In the genomic region with DNA sequence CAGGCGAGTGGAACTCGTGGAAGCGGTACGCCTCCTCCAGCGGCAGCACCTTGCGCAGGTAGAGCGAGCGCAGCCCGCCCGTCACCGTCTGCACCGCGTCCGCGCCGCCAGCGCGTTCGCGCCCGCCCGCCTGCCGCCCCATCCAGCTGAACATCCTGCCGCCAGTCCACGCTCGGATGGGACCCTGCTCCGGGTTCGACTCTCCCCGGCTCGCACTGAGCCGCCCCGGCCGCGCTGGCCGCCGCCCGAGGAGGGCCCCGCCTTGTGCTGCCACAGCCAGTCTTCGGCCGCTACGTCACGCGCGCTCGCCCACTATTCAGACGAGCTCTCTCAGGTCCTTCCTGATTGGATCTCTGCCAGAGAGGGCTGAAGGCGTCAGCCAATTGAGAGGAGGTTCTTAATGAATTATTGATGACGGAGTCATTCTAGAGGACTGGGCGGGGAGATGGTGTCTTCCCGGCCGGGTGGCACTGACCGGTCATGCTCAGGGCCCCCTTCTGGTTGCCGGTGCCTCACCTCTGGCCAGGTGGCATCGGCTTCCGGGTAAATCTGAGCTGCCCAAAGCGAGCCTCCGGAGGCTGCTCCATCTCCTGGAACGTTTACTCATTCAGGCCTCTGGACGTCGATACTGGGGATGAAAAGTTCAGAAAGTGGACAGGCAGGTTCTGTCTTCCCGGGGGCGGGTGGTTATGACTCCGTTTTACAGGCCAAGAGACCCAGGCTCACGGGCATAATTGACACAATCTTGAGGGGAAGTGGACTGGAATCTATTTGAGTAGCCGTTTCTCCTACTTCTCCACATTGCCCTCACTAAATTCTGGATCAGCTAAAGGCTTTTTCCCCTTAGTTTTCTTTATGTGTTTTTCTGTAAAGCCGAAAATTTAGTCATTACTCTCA, we compare ENCODE assay signal across 1 cellular context.
A peak's percentile ranks its signal among the peaks of the same experiment; 100 is the strongest.
TF ChIP-seq lines count a peak whose summit lies in the region.

A gene (minus strand): TSS at position 217 of the 897 bp plus-strand sequence. CDS start 63 bp downstream, at position 154.

TF ChIP-seq in HepG2, 621 proteins besides CTCF, POLR2A, EP300 and RAD21 (continued from another document and continues in another):
- TF ChIP-seq, protein P1, sequence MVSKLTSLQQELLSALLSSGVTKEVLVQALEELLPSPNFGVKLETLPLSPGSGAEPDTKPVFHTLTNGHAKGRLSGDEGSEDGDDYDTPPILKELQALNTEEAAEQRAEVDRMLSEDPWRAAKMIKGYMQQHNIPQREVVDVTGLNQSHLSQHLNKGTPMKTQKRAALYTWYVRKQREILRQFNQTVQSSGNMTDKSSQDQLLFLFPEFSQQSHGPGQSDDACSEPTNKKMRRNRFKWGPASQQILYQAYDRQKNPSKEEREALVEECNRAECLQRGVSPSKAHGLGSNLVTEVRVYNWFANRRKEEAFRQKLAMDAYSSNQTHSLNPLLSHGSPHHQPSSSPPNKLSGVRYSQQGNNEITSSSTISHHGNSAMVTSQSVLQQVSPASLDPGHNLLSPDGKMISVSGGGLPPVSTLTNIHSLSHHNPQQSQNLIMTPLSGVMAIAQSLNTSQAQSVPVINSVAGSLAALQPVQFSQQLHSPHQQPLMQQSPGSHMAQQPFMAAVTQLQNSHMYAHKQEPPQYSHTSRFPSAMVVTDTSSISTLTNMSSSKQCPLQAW (CRISPR knock-in tag; IDR thresholded peaks at IDR 0.05): peak; percentile 50
- TF ChIP-seq ZC3H4 (CRISPR knock-in tag; IDR thresholded peaks at IDR 0.05; ENCODE audit: borderline replicate concordance) (no peak), ZNF766 (CRISPR knock-in tag; IDR thresholded peaks at IDR 0.05; ENCODE audit: borderline replicate concordance) (0 out of 2 replicates have a peak, but pooled peaks have one; percentile 30), FOXK1 (CRISPR knock-in tag; IDR thresholded peaks at IDR 0.05; ENCODE audit: borderline replicate concordance, low read depth) (0 out of 2 replicates have a peak, but pooled peaks have one; percentile 21), ZNF883 (CRISPR knock-in tag; IDR thresholded peaks at IDR 0.05; ENCODE audit: not compliant biosample characterization) (no peak), RFXAP (CRISPR knock-in tag; IDR thresholded peaks at IDR 0.05; ENCODE audit: borderline replicate concordance) (peak; percentile 90), ZSCAN31 (CRISPR knock-in tag; IDR thresholded peaks at IDR 0.05; ENCODE audit: low read depth) (no peak; the same call in 1 of the 2 replicates), NFYC (CRISPR knock-in tag; IDR thresholded peaks at IDR 0.05) (peak; percentile 92), HOXD1 (CRISPR knock-in tag; IDR thresholded peaks at IDR 0.05) (no peak), ZMYM3 (CRISPR knock-in tag; IDR thresholded peaks at IDR 0.05) (no peak), IKZF1 (IDR thresholded peaks at IDR 0.05) (no peak), XBP1 (CRISPR knock-in tag; IDR thresholded peaks at IDR 0.05) (no peak), BCL6 (CRISPR knock-in tag; IDR thresholded peaks at IDR 0.05) (peak; percentile 45; the same call in 1 of the 2 replicates), RBM22 (optimal IDR thresholded peaks at IDR 0.05; ENCODE audit: low read length) (no peak), HDAC6 (IDR thresholded peaks at IDR 0.05; ENCODE audit: low read depth, low read length) (no peak), KAT8 (CRISPR knock-in tag; IDR thresholded peaks at IDR 0.05) (peak; percentile 83), NAIF1 (CRISPR knock-in tag; IDR thresholded peaks at IDR 0.05; ENCODE audit: borderline replicate concordance) (no peak), MAFK (conservative IDR thresholded peaks at IDR 0.05 in 1 of 2, IDR thresholded peaks at IDR 0.05 in 1 of 2; ENCODE audit: low read length in 2 of 2) (peak; percentile 63 to 73), GABPB1 (CRISPR knock-in tag; IDR thresholded peaks at IDR 0.05) (peak; percentile 73; the same call in 1 of the 2 replicates), RORA (CRISPR knock-in tag; IDR thresholded peaks at IDR 0.05) (no peak), ISL2 (CRISPR knock-in tag; IDR thresholded peaks at IDR 0.05) (no peak)
- TF ChIP-seq, protein P2, sequence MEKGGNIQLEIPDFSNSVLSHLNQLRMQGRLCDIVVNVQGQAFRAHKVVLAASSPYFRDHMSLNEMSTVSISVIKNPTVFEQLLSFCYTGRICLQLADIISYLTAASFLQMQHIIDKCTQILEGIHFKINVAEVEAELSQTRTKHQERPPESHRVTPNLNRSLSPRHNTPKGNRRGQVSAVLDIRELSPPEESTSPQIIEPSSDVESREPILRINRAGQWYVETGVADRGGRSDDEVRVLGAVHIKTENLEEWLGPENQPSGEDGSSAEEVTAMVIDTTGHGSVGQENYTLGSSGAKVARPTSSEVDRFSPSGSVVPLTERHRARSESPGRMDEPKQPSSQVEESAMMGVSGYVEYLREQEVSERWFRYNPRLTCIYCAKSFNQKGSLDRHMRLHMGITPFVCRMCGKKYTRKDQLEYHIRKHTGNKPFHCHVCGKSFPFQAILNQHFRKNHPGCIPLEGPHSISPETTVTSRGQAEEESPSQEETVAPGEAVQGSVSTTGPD (CRISPR knock-in tag; IDR thresholded peaks at IDR 0.05): no peak
- TF ChIP-seq, protein P3, sequence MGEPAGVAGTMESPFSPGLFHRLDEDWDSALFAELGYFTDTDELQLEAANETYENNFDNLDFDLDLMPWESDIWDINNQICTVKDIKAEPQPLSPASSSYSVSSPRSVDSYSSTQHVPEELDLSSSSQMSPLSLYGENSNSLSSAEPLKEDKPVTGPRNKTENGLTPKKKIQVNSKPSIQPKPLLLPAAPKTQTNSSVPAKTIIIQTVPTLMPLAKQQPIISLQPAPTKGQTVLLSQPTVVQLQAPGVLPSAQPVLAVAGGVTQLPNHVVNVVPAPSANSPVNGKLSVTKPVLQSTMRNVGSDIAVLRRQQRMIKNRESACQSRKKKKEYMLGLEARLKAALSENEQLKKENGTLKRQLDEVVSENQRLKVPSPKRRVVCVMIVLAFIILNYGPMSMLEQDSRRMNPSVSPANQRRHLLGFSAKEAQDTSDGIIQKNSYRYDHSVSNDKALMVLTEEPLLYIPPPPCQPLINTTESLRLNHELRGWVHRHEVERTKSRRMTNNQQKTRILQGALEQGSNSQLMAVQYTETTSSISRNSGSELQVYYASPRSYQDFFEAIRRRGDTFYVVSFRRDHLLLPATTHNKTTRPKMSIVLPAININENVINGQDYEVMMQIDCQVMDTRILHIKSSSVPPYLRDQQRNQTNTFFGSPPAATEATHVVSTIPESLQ (CRISPR knock-in tag; conservative IDR thresholded peaks at IDR 0.05): no peak
- TF ChIP-seq, protein P4, sequence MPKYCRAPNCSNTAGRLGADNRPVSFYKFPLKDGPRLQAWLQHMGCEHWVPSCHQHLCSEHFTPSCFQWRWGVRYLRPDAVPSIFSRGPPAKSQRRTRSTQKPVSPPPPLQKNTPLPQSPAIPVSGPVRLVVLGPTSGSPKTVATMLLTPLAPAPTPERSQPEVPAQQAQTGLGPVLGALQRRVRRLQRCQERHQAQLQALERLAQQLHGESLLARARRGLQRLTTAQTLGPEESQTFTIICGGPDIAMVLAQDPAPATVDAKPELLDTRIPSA (CRISPR knock-in tag; IDR thresholded peaks at IDR 0.05; ENCODE audit: borderline replicate concordance): no peak
- TF ChIP-seq, protein P5, sequence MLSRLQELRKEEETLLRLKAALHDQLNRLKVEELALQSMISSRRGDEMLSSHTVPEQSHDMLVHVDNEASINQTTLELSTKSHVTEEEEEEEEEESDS (CRISPR knock-in tag; IDR thresholded peaks at IDR 0.05; ENCODE audit: borderline replicate concordance): no peak
- TF ChIP-seq, protein P6, sequence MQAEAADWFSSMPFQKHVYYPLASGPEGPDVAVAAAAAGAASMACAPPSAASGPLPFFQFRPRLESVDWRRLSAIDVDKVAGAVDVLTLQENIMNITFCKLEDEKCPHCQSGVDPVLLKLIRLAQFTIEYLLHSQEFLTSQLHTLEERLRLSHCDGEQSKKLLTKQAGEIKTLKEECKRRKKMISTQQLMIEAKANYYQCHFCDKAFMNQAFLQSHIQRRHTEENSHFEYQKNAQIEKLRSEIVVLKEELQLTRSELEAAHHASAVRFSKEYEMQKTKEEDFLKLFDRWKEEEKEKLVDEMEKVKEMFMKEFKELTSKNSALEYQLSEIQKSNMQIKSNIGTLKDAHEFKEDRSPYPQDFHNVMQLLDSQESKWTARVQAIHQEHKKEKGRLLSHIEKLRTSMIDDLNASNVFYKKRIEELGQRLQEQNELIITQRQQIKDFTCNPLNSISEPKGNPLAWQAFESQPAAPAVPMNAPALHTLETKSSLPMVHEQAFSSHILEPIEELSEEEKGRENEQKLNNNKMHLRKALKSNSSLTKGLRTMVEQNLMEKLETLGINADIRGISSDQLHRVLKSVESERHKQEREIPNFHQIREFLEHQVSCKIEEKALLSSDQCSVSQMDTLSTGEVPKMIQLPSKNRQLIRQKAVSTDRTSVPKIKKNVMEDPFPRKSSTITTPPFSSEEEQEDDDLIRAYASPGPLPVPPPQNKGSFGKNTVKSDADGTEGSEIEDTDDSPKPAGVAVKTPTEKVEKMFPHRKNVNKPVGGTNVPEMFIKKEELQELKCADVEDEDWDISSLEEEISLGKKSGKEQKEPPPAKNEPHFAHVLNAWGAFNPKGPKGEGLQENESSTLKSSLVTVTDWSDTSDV (CRISPR knock-in tag; IDR thresholded peaks at IDR 0.05): no peak
- TF ChIP-seq, protein P7, sequence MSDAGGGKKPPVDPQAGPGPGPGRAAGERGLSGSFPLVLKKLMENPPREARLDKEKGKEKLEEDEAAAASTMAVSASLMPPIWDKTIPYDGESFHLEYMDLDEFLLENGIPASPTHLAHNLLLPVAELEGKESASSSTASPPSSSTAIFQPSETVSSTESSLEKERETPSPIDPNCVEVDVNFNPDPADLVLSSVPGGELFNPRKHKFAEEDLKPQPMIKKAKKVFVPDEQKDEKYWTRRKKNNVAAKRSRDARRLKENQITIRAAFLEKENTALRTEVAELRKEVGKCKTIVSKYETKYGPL (CRISPR knock-in tag; IDR thresholded peaks at IDR 0.05): no peak
- TF ChIP-seq, protein P8, sequence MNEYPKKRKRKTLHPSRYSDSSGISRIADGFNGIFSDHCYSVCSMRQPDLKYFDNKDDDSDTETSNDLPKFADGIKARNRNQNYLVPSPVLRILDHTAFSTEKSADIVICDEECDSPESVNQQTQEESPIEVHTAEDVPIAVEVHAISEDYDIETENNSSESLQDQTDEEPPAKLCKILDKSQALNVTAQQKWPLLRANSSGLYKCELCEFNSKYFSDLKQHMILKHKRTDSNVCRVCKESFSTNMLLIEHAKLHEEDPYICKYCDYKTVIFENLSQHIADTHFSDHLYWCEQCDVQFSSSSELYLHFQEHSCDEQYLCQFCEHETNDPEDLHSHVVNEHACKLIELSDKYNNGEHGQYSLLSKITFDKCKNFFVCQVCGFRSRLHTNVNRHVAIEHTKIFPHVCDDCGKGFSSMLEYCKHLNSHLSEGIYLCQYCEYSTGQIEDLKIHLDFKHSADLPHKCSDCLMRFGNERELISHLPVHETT (CRISPR knock-in tag; conservative IDR thresholded peaks at IDR 0.05): peak; percentile 60; the same call in 1 of the 2 replicates
- TF ChIP-seq, protein P9, sequence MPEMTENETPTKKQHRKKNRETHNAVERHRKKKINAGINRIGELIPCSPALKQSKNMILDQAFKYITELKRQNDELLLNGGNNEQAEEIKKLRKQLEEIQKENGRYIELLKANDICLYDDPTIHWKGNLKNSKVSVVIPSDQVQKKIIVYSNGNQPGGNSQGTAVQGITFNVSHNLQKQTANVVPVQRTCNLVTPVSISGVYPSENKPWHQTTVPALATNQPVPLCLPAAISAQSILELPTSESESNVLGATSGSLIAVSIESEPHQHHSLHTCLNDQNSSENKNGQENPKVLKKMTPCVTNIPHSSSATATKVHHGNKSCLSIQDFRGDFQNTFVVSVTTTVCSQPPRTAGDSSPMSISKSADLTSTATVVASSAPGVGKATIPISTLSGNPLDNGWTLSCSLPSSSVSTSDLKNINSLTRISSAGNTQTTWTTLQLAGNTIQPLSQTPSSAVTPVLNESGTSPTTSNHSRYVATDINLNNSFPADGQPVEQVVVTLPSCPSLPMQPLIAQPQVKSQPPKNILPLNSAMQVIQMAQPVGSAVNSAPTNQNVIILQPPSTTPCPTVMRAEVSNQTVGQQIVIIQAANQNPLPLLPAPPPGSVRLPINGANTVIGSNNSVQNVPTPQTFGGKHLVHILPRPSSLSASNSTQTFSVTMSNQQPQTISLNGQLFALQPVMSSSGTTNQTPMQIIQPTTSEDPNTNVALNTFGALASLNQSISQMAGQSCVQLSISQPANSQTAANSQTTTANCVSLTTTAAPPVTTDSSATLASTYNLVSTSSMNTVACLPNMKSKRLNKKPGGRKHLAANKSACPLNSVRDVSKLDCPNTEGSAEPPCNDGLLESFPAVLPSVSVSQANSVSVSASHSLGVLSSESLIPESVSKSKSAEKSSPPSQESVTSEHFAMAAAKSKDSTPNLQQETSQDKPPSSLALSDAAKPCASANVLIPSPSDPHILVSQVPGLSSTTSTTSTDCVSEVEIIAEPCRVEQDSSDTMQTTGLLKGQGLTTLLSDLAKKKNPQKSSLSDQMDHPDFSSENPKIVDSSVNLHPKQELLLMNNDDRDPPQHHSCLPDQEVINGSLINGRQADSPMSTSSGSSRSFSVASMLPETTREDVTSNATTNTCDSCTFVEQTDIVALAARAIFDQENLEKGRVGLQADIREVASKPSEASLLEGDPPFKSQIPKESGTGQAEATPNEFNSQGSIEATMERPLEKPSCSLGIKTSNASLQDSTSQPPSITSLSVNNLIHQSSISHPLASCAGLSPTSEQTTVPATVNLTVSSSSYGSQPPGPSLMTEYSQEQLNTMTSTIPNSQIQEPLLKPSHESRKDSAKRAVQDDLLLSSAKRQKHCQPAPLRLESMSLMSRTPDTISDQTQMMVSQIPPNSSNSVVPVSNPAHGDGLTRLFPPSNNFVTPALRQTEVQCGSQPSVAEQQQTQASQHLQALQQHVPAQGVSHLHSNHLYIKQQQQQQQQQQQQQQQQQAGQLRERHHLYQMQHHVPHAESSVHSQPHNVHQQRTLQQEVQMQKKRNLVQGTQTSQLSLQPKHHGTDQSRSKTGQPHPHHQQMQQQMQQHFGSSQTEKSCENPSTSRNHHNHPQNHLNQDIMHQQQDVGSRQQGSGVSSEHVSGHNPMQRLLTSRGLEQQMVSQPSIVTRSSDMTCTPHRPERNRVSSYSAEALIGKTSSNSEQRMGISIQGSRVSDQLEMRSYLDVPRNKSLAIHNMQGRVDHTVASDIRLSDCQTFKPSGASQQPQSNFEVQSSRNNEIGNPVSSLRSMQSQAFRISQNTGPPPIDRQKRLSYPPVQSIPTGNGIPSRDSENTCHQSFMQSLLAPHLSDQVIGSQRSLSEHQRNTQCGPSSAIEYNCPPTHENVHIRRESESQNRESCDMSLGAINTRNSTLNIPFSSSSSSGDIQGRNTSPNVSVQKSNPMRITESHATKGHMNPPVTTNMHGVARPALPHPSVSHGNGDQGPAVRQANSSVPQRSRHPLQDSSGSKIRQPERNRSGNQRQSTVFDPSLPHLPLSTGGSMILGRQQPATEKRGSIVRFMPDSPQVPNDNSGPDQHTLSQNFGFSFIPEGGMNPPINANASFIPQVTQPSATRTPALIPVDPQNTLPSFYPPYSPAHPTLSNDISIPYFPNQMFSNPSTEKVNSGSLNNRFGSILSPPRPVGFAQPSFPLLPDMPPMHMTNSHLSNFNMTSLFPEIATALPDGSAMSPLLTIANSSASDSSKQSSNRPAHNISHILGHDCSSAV (CRISPR knock-in tag; IDR thresholded peaks at IDR 0.05; ENCODE audit: borderline replicate concordance): no peak
- TF ChIP-seq, protein P10, sequence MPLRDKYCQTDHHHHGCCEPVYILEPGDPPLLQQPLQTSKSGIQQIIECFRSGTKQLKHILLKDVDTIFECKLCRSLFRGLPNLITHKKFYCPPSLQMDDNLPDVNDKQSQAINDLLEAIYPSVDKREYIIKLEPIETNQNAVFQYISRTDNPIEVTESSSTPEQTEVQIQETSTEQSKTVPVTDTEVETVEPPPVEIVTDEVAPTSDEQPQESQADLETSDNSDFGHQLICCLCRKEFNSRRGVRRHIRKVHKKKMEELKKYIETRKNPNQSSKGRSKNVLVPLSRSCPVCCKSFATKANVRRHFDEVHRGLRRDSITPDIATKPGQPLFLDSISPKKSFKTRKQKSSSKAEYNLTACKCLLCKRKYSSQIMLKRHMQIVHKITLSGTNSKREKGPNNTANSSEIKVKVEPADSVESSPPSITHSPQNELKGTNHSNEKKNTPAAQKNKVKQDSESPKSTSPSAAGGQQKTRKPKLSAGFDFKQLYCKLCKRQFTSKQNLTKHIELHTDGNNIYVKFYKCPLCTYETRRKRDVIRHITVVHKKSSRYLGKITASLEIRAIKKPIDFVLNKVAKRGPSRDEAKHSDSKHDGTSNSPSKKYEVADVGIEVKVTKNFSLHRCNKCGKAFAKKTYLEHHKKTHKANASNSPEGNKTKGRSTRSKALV (CRISPR knock-in tag; IDR thresholded peaks at IDR 0.05): no peak
